7 cellular contexts compared by ENCODE assay signal in the genomic region with DNA sequence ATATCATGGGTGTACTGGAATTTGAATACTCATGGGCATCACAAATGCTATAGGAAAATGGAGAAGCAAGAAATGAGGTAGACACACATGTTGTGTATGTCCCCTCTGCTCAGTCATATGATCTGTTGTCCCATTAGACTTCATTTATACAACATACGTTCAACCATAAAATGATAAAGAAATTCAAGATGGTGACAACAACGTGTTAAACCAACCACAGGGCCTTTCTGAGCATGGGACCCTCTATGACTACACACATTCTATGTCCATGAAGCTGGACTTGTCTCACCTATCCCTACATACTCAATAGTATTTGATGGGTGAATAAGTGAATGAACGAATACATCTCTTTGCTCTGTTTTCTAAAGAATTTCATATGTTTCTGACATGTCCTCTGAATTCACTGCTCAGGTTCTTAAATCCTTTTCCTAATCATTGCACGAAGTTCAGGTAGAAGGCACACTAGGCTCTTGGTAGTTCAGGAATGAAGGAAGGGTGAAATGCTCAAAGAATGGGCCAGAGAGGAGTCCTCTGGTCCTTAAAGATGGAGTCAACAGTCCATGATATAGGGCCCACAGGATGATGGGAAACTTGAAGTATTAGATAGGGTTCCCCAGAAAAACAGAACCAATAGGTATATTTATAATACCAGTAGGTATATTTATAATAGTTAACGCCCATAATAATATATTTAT.
"Had no signal": no experiment of that assay in that cellular context is flagged by ENCODE, and none has a peak within 500 bp of the region (broad histone marks: within the 10 kb centered on the region; RNA-seq: fewer than 3 reads in every experiment).

No MANE protein-coding gene starts in this region.

- ATAC-seq: HepG2, K562 had no signal

- DNase-seq: IMR-90, KBM-7, KG1 had no signal

- H3K27ac ChIP-seq: HL-60, KMS-11 had no signal

- H3K4me3 ChIP-seq: K562 had no signal
